ENCODE assay signal across 8 cellular contexts in genomic region chr11:134069996-134070845, GRCh38. TPM values are rescaled to one million over a fixed set of nuclear protein-coding genes. Genes with fewer than 3 reads are reported as not detected.
DNase-seq lines count a peak whose midpoint lies in the region; ATAC-seq and TF ChIP-seq lines count a peak whose summit lies in the region.

No MANE protein-coding gene starts in this region.

- peak overlapping the region in 4 of 5 donors; percentile 81 to 93 (median 86) for H3K27ac ChIP-seq in stomach

- DNase-seq in NCI-H2171 treated with DMSO at 0.1 percent for 48 hours (lab: John Stamatoyannopoulos, UW) (peak; percentile 1), NCI-H2171 (lab: John Stamatoyannopoulos, UW) (no peak), stomach (no peak)
- DNase-seq in activated T-helper 1 cell treated with anti-CD3 and anti-CD28 coated beads, Interleukin-12 subunit alpha, Interleukin-12 subunit beta, Interleukin-2, Interleukin-4 antibody, amounts not matched to agents 30 ng/mL and 10 ng/mL and 1 ng/mL, durations not matched to agents 14 hours and 24 hours and 36 hours (ENCODE audit: low spot score), result no peak

- ATAC-seq in GM19397 (IDR thresholded peaks at IDR 0.05; ENCODE audit: unreplicated experiment) (no peak), HG03432 (IDR thresholded peaks at IDR 0.05; ENCODE audit: unreplicated experiment) (no peak), GM21515 (IDR thresholded peaks at IDR 0.05; ENCODE audit: unreplicated experiment) (no peak)

- H3K36me3 ChIP-seq in stomach, result no peaks in the 10 kb centered on the region

- H3K27me3 Mint-ChIP-seq in activated T-helper 1 cell treated with anti-CD3 and anti-CD28 coated beads, Interleukin-12 subunit alpha, Interleukin-12 subunit beta, Interleukin-2, Interleukin-4 antibody, amounts not matched to agents 30 ng/mL and 10 ng/mL and 1 ng/mL, durations not matched to agents 14 hours and 24 hours and 36 hours (ENCODE audit: insufficient read depth), result peaks cover 63% of the 10 kb centered on the region

- H3K4me1 Mint-ChIP-seq in activated T-helper 1 cell treated with anti-CD3 and anti-CD28 coated beads, Interleukin-12 subunit alpha, Interleukin-12 subunit beta, Interleukin-2, Interleukin-4 antibody, amounts not matched to agents 30 ng/mL and 10 ng/mL and 1 ng/mL, durations not matched to agents 14 hours and 24 hours and 36 hours (ENCODE audit: low read depth), result peaks cover 8% of the 10 kb centered on the region

- peak overlapping the region; percentile 97; the same call in 1 of the 2 replicates for H3K4me3 ChIP-seq in iPS-18c (ENCODE audit: insufficient read depth, low read depth, low read length)
- peak overlapping the region in 3 of 4 donors; percentile 63 to 72 (median 67) for H3K4me3 ChIP-seq in stomach

- H3K4me3 Mint-ChIP-seq in activated T-helper 1 cell treated with anti-CD3 and anti-CD28 coated beads, Interleukin-12 subunit alpha, Interleukin-12 subunit beta, Interleukin-2, Interleukin-4 antibody, amounts not matched to agents 30 ng/mL and 10 ng/mL and 1 ng/mL, durations not matched to agents 14 hours and 24 hours and 36 hours, result peak overlapping the region; percentile 49

- no peak for TF ChIP-seq POLR2A in stomach (IDR thresholded peaks at IDR 0.05)

- TF ChIP-seq EP300 in stomach (IDR thresholded peaks at IDR 0.05), result no peak

- intact Hi-C loops in activated T-helper 1 cell treated with anti-CD3 and anti-CD28 coated beads, Interleukin-12 subunit alpha, Interleukin-12 subunit beta, Interleukin-2, Interleukin-4 antibody, amounts not matched to agents 30 ng/mL and 10 ng/mL and 1 ng/mL, durations not matched to agents 14 hours and 24 hours and 36 hours (cut with micrococcal nuclease), result loop anchor here (1.0 to 5.0 kb wide), 6 partner anchors 20 to 183 kb away; partner anchors contain the start of genes ACAD8, THYN1 and VPS26B
- intact Hi-C loops in stomach (cut with DNase I; ENCODE audit: low total_unique reads), result no loop called here

- H3K9me3 ChIP-seq in iPS-18c (ENCODE audit: control insufficient read depth, insufficient read depth, low read length), result no peaks in the 10 kb centered on the region
- H3K9me3 ChIP-seq in stomach, result no peaks in the 10 kb centered on the region

- peaks cover 4% of the 10 kb centered on the region for H3K36me3 Mint-ChIP-seq in activated T-helper 1 cell treated with anti-CD3 and anti-CD28 coated beads, Interleukin-12 subunit alpha, Interleukin-12 subunit beta, Interleukin-2, Interleukin-4 antibody, amounts not matched to agents 30 ng/mL and 10 ng/mL and 1 ng/mL, durations not matched to agents 14 hours and 24 hours and 36 hours (ENCODE audit: low read depth)

- H3K9me3 Mint-ChIP-seq in activated T-helper 1 cell treated with anti-CD3 and anti-CD28 coated beads, Interleukin-12 subunit alpha, Interleukin-12 subunit beta, Interleukin-2, Interleukin-4 antibody, amounts not matched to agents 30 ng/mL and 10 ng/mL and 1 ng/mL, durations not matched to agents 14 hours and 24 hours and 36 hours, result no peaks in the 10 kb centered on the region

- no peak for TF ChIP-seq CTCF in stomach (IDR thresholded peaks at IDR 0.05)

- H3K4me1 ChIP-seq in stomach, result peaks cover 0 to 36% (median 18%) of the 10 kb centered on the region in 4 donors

- no peak overlapping the region for H3K27ac Mint-ChIP-seq in activated T-helper 1 cell treated with anti-CD3 and anti-CD28 coated beads, Interleukin-12 subunit alpha, Interleukin-12 subunit beta, Interleukin-2, Interleukin-4 antibody, amounts not matched to agents 30 ng/mL and 10 ng/mL and 1 ng/mL, durations not matched to agents 14 hours and 24 hours and 36 hours

- H3K27me3 ChIP-seq in stomach, result peaks cover 0 to 48% (median 17%) of the 10 kb centered on the region in 3 donors

- WGBS in stomach, 5 donors, result 51 to 67% (median 64%) methylated on average over 9 of the region's 9 CpGs

RNA-seq across cellular contexts. Expression of gene JAM3, which starts 1.3 kb away (rescaled TPM):
- total RNA-seq in activated T-helper 1 cell treated with anti-CD3 and anti-CD28 coated beads, Interleukin-12 subunit alpha, Interleukin-12 subunit beta, Interleukin-2, Interleukin-4 antibody, amounts not matched to agents 30 ng/mL and 10 ng/mL and 1 ng/mL, durations not matched to agents 14 hours and 24 hours and 36 hours, result 3.5 and 3.9 TPM in 2 replicates
- total RNA-seq in stomach, result 10 to 100 TPM; 18.5 to 83.4 (median 44.2) TPM
- polyA plus RNA-seq in stomach, result 10 to 100 TPM in 1 of 3 donors, 1 to 10 TPM in 2; 4.0 to 10.8 (median 5.7) TPM
